ENCODE assay signal across 1 cellular context in the genomic region with DNA sequence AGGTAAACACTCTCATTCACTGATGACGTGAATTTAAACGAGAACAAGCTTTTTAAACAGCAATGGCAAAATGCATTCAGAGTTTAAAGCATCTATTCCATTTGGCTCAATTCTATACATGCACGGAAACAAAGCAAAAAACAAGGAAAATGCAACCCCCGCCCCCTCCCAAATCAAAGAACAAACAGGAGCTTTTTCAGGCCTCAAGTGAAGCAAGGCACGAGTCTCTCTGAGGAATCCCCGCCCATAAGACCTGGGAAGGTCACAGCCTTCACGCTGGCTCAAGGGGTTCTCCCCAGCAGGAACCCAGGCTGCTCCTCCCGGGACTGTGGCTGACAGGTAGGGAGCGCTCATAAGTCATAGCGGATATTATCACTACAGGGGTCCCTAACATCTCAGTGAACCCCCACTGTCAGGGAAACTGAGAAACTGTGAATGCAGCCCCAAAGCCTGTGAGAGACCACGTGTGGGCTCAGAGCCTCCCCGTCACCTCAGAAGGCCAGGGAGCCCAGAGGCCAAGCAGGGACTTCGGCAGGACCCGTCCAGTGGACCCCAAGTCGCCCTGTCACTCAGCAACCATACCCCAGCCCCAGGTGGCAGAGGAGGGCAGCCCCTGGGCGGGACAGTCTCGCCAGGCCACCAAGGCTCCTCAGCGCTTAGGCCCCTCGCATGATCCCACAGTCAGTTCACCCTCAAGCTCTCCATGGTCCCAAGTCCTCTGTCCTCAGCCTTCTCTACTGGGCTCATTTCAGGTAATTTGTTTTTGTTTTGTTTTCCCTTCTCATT.
TF ChIP-seq lines count a peak whose summit lies in the region.

No MANE protein-coding gene starts in this region.

TF ChIP-seq in H1, 55 proteins besides CTCF, POLR2A, EP300 and RAD21 (continued from another document):
- TF ChIP-seq HDAC2 (IDR thresholded peaks at IDR 0.05; ENCODE audit: borderline replicate concordance in 1 of 2, low read depth in 2 of 2, low read length in 2 of 2) (no peak), KDM5A (IDR thresholded peaks at IDR 0.05; ENCODE audit: low read length) (no peak), CREB1 (IDR thresholded peaks at IDR 0.05) (no peak)
